In the genomic region with DNA sequence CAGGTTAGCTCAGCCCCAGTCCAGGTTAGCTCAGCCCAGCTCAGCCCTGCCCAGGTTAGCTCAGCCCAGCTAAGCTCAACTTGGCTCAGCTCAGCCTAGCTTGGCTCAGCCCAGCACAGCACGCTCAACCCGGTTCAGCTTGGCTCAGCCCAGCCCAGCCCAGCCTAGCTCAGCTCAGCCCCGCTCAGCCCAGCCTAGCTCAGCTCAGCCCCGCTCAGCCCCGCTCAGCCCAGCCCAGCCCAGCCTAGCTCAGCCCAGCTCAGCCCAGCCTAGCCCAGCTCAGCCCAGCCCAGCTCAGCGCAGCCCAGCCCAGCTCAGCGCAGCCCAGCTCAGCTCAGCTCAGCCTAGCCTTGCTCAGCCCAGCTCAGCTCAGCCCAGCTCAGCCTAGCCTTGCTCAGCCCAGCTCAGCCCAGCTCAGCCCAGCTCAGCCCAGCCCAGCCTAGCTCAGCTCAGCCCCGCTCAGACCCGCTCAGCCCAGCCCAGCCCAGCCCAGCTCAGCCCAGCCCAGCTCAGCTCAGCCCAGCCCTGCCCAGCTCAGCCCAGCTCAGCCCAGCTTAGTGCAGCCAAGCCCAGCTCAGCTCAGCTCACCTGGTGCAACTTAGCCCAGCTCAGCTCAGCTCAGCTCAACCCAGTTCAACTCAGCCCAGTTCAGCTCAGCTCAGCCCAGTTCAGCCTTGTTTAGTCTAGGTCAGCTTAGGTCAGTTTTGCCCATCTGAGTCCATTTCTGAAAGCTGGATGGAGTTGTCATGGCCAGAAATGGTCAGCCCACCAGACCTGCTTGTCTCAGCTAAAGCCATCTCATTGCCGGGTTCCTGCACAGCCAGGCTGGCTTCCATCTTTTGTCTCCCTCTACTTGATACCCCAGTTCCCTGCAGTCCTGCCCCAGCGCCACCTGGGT, we compare ENCODE assay signal across 10 cellular contexts.
DNase-seq lines count a peak whose midpoint lies in the region; ATAC-seq and TF ChIP-seq lines count a peak whose summit lies in the region.
"Had no signal": no experiment of that assay in that cellular context is flagged by ENCODE, and none has a peak within 500 bp of the region (broad histone marks: within the 10 kb centered on the region; RNA-seq: fewer than 3 reads in every experiment).

No MANE protein-coding gene starts in this region.

- peak; percentile 43 for ATAC-seq in naive thymus-derived CD4-positive, alpha-beta T cell

- H3K27me3 Mint-ChIP-seq in CD4-positive, alpha-beta memory T cell = no peaks in the 10 kb centered on the region
- H3K27me3 Mint-ChIP-seq in activated naive CD4-positive, alpha-beta T cell treated with anti-CD3 and anti-CD28 coated beads for 36 hours (ENCODE audit: low read depth) = peaks cover 35% of the 10 kb centered on the region
- H3K27me3 Mint-ChIP-seq in naive thymus-derived CD4-positive, alpha-beta T cell = peaks cover 0 to 47% (median 41%) of the 10 kb centered on the region in 5 donors
- H3K27me3 Mint-ChIP-seq: progenitor cell of endocrine pancreas had no signal

- no peak for TF ChIP-seq CTCF in NB4 (IDR thresholded peaks at IDR 0.05; ENCODE audit: low read depth, low read length)

- H3K9me3 Mint-ChIP-seq in CD4-positive, alpha-beta memory T cell = peaks cover 0 to 3% (median 0%) of the 10 kb centered on the region in 8 donors
- no peaks in the 10 kb centered on the region for H3K9me3 Mint-ChIP-seq in activated naive CD4-positive, alpha-beta T cell treated with anti-CD3 and anti-CD28 coated beads for 36 hours
- peaks cover 0 to 2% (median 0%) of the 10 kb centered on the region in 11 donors for H3K9me3 Mint-ChIP-seq in naive thymus-derived CD4-positive, alpha-beta T cell

- CTCF ChIA-PET in CD4-positive, alpha-beta memory T cell (lab: Charles Lee; ENCODE audit: partially characterized antibody) = interaction anchor here (0.8 to 1.4 kb wide), 3 partner anchors 84 to 321 kb away, joined by 3 to 4 read pairs (median 3); no protein-coding TSS in a partner anchor
- CTCF ChIA-PET in activated naive CD4-positive, alpha-beta T cell treated with anti-CD3 and anti-CD28 coated beads for 36 hours (lab: Charles Lee) = no interaction called here
- CTCF ChIA-PET in naive thymus-derived CD4-positive, alpha-beta T cell (lab: Charles Lee) = no interaction called here

- POLR2A ChIA-PET in CD4-positive, alpha-beta memory T cell (lab: Charles Lee; ENCODE audit: partially characterized antibody) = no interaction called here
- POLR2A ChIA-PET in naive thymus-derived CD4-positive, alpha-beta T cell (lab: Charles Lee) = no interaction called here

- intact Hi-C loops in CD4-positive, alpha-beta memory T cell (cut with micrococcal nuclease) = no loop called here
- intact Hi-C loops in activated naive CD4-positive, alpha-beta T cell treated with anti-CD3 and anti-CD28 coated beads for 36 hours (cut with micrococcal nuclease) = no loop called here
- intact Hi-C loops in naive thymus-derived CD4-positive, alpha-beta T cell (cut with micrococcal nuclease) = loop anchor here in 1 of 2 donors (10.0 kb wide), 1 partner anchor 155 kb away; no protein-coding TSS in a partner anchor

- H3K36me3 ChIP-seq in CD4-positive, alpha-beta memory T cell (ENCODE audit: insufficient read depth, low read length) = no peaks in the 10 kb centered on the region
- H3K36me3 ChIP-seq in naive thymus-derived CD4-positive, alpha-beta T cell (ENCODE audit: control insufficient read depth in 2 of 3, insufficient read depth in 3 of 3, low read length in 3 of 3) = no peaks in the 10 kb centered on the region
- H3K36me3 ChIP-seq in SJCRH30 = no peaks in the 10 kb centered on the region

- H3K4me1 Mint-ChIP-seq in CD4-positive, alpha-beta memory T cell = peaks cover 15 to 62% (median 38%) of the 10 kb centered on the region in 4 donors
- H3K4me1 Mint-ChIP-seq in activated naive CD4-positive, alpha-beta T cell treated with anti-CD3 and anti-CD28 coated beads for 36 hours (ENCODE audit: low read depth) = peaks cover 26% of the 10 kb centered on the region
- H3K4me1 Mint-ChIP-seq in naive thymus-derived CD4-positive, alpha-beta T cell = peaks cover 0 to 49% (median 14%) of the 10 kb centered on the region in 7 donors

- no peak for TF ChIP-seq POLR2A in NB4 (IDR thresholded peaks at IDR 0.05; ENCODE audit: extremely low read depth, insufficient read length)

- H3K36me3 Mint-ChIP-seq in CD4-positive, alpha-beta memory T cell = no peaks in the 10 kb centered on the region
- H3K36me3 Mint-ChIP-seq in activated naive CD4-positive, alpha-beta T cell treated with anti-CD3 and anti-CD28 coated beads for 36 hours (ENCODE audit: low read depth) = no peaks in the 10 kb centered on the region
- peaks cover 0 to 2% (median 0%) of the 10 kb centered on the region in 5 donors for H3K36me3 Mint-ChIP-seq in naive thymus-derived CD4-positive, alpha-beta T cell

- H3K4me1 ChIP-seq in CD4-positive, alpha-beta memory T cell (ENCODE audit: insufficient read depth, low read length) = peaks cover 69% of the 10 kb centered on the region
- H3K4me1 ChIP-seq in naive thymus-derived CD4-positive, alpha-beta T cell (ENCODE audit: control insufficient read depth in 2 of 2, insufficient read depth in 2 of 2, low read length in 2 of 2) = peaks cover 0 to 60% of the 10 kb centered on the region in 2 donors
- H3K4me1 ChIP-seq in SJCRH30 = no peaks in the 10 kb centered on the region

- H3K4me3 ChIP-seq in CD4-positive, alpha-beta memory T cell (ENCODE audit: low read length in 2 of 2) = no peak overlapping the region
- H3K4me3 ChIP-seq in NB4 (ENCODE audit: low read depth, low read length) (no peak overlapping the region), SJCRH30 (no peak overlapping the region)
- no peak overlapping the region for H3K4me3 ChIP-seq in naive thymus-derived CD4-positive, alpha-beta T cell (ENCODE audit: low read length)

- no peaks in the 10 kb centered on the region for H3K27me3 ChIP-seq in CD4-positive, alpha-beta memory T cell (ENCODE audit: insufficient read depth, low read length)
- no peaks in the 10 kb centered on the region for H3K27me3 ChIP-seq in naive thymus-derived CD4-positive, alpha-beta T cell (ENCODE audit: control insufficient read depth in 2 of 2, insufficient read depth in 2 of 2, low read length in 2 of 2)
- peaks cover 40% of the 10 kb centered on the region for H3K27me3 ChIP-seq in SJCRH30

- peak overlapping the region in 5 of 7 donors; percentile 61 to 90 (median 68) for H3K27ac Mint-ChIP-seq in CD4-positive, alpha-beta memory T cell
- peak overlapping the region; percentile 70 for H3K27ac Mint-ChIP-seq in activated naive CD4-positive, alpha-beta T cell treated with anti-CD3 and anti-CD28 coated beads for 36 hours
- peak overlapping the region in 1 of 9 donors; percentile 89 for H3K27ac Mint-ChIP-seq in naive thymus-derived CD4-positive, alpha-beta T cell
- H3K27ac Mint-ChIP-seq: progenitor cell of endocrine pancreas had no signal

- peak overlapping the region; percentile 14 for H3K27ac ChIP-seq in CD4-positive, alpha-beta memory T cell (ENCODE audit: low read depth, low read length)
- no peak overlapping the region for H3K27ac ChIP-seq in naive thymus-derived CD4-positive, alpha-beta T cell (ENCODE audit: low read depth, low read length)
- H3K27ac ChIP-seq in SJCRH30 = no peak overlapping the region

- H3K4me3 Mint-ChIP-seq in CD4-positive, alpha-beta memory T cell = peak overlapping the region in 4 of 8 donors; percentile 29 to 71 (median 43)
- H3K4me3 Mint-ChIP-seq in activated naive CD4-positive, alpha-beta T cell treated with anti-CD3 and anti-CD28 coated beads for 36 hours = peak overlapping the region; percentile 48
- peak overlapping the region in 1 of 10 donors; percentile 65 for H3K4me3 Mint-ChIP-seq in naive thymus-derived CD4-positive, alpha-beta T cell

- DNase-seq in CD4-positive, alpha-beta memory T cell = peak; percentile 39 to 69 (median 47)
- DNase-seq in NB4 (ENCODE audit: low read depth) (peak; percentile 85), DMS53 treated with DMSO at 0.1 percent for 48 hours (lab: John Stamatoyannopoulos, UW; ENCODE audit: unreplicated experiment) (no peak), SJCRH30 (no peak), foreskin melanocyte (no peak)
- peak; percentile 9 for DNase-seq in activated naive CD4-positive, alpha-beta T cell treated with anti-CD3 and anti-CD28 coated beads for 36 hours
- DNase-seq in naive thymus-derived CD4-positive, alpha-beta T cell = peak in 2 of 9 donors; percentile 5 to 25
- DNase-seq in effector CD4-positive, alpha-beta T cell = no peak
- DNase-seq: NCI-H2107 had no signal

- H3K9me3 ChIP-seq in CD4-positive, alpha-beta memory T cell (ENCODE audit: control insufficient read depth in 1 of 2, low read length in 2 of 2) = no peaks in the 10 kb centered on the region
- H3K9me3 ChIP-seq in naive thymus-derived CD4-positive, alpha-beta T cell (ENCODE audit: control insufficient read depth in 2 of 3, low read length in 3 of 3) = no peaks in the 10 kb centered on the region
- no peaks in the 10 kb centered on the region for H3K9me3 ChIP-seq in SJCRH30 (replicated peaks)

Comparison
In these comparisons a context has a peak if more than half of its experiments do, and no peak if none do; other contexts are left out.
1. DNase-seq: peak in CD4-positive, alpha-beta memory T cell (5 of 5), NB4 (single experiment) and activated naive CD4-positive, alpha-beta T cell treated with anti-CD3 and anti-CD28 coated beads for 36 hours (single experiment); none in DMS53 treated with DMSO at 0.1 percent for 48 hours (single experiment), SJCRH30 (0 of 2), effector CD4-positive, alpha-beta T cell (single experiment) and foreskin melanocyte (single experiment).